In genomic region chr11:3421608-3422379, GRCh38 we compare ENCODE assay signal across 8 cellular contexts. TPM values are rescaled to one million over a fixed set of nuclear protein-coding genes. Genes with fewer than 3 reads are reported as not detected.
DNase-seq lines count a peak whose midpoint lies in the region; ATAC-seq and TF ChIP-seq lines count a peak whose summit lies in the region.
"Not testable (repeated sequence)": the region's sequence is repeated elsewhere in the genome, so short reads cannot be mapped to it uniquely, and the experiment has no call there.

No MANE protein-coding gene starts in this region.

- H3K36me3 ChIP-seq in SK-N-SH (replicated peaks in 1 of 2; ENCODE audit: control insufficient read depth in 1 of 2, insufficient read depth in 2 of 2, low read length in 1 of 2); esophagus muscularis mucosa; lung (ENCODE audit: control insufficient read depth in 2 of 2, insufficient read depth in 2 of 2, low read length in 2 of 2); vagina: not testable (repeated sequence)

- DNase-seq in GM12864 (ENCODE audit: low read depth); LNCaP clone FGC (ENCODE audit: low read depth); esophagus muscularis mucosa (ENCODE audit: extremely low spot score); lung (ENCODE audit: low spot score); vagina (ENCODE audit: extremely low spot score in 2 of 2): not testable (repeated sequence)
- DNase-seq in SK-N-SH (peak; percentile 16), skeletal muscle cell (ENCODE audit: low read depth) (peak; percentile 25)

- H3K4me3 Mint-ChIP-seq in activated naive CD8-positive, alpha-beta T cell: peak overlapping the region; percentile 87

- not testable (repeated sequence) for TF ChIP-seq CTCF in GM12864 (IDR thresholded peaks at IDR 0.05; ENCODE audit: low read depth, low read length, missing control alignments); LNCaP clone FGC (IDR thresholded peaks at IDR 0.05; ENCODE audit: control insufficient read depth, extremely low read depth, insufficient read depth); SK-N-SH (IDR thresholded peaks at IDR 0.05); esophagus muscularis mucosa (IDR thresholded peaks at IDR 0.05); lung (IDR thresholded peaks at IDR 0.05; ENCODE audit: control extremely low read depth, extremely low read depth); vagina (IDR thresholded peaks at IDR 0.05)

- ATAC-seq in lung (ENCODE audit: insufficient read depth, low FRiP score): not testable (repeated sequence)

- peak overlapping the region; percentile 85 for H3K27ac Mint-ChIP-seq in activated naive CD8-positive, alpha-beta T cell

- not testable (repeated sequence) for H3K4me1 ChIP-seq in SK-N-SH (ENCODE audit: control insufficient read depth in 1 of 2, insufficient read depth in 2 of 2, low read depth in 1 of 2, low read length in 1 of 2); lung (ENCODE audit: control insufficient read depth in 2 of 2, insufficient read depth in 2 of 2, low read length in 2 of 2)
- H3K4me1 ChIP-seq in esophagus muscularis mucosa (peaks cover 9 to 18% (median 11%) of the 10 kb centered on the region in 4 donors), vagina (peaks cover 11% of the 10 kb centered on the region)

- H3K4me1 Mint-ChIP-seq in activated naive CD8-positive, alpha-beta T cell (ENCODE audit: low read depth): peaks cover 16% of the 10 kb centered on the region

- CTCF ChIA-PET in SK-N-SH (lab: Yijun Ruan, JAX): interaction anchor here (1.6 kb wide), 1 partner anchor 81 kb away, joined by 8 read pairs; no protein-coding TSS in a partner anchor

- not testable (repeated sequence) for H3K9me3 ChIP-seq in SK-N-SH; esophagus muscularis mucosa; lung (ENCODE audit: control insufficient read depth in 2 of 2, insufficient read depth in 1 of 2, low read length in 1 of 2); vagina

- H3K4me2 ChIP-seq in SK-N-SH: peak overlapping the region; percentile 93

- H3K9me3 Mint-ChIP-seq in activated naive CD8-positive, alpha-beta T cell (ENCODE audit: low read depth): not testable (repeated sequence)

- H3K79me2 ChIP-seq in SK-N-SH (ENCODE audit: insufficient read depth): not testable (repeated sequence)

- not testable (repeated sequence) for TF ChIP-seq EP300 in SK-N-SH (IDR thresholded peaks at IDR 0.05; ENCODE audit: borderline replicate concordance in 1 of 2, low read depth in 1 of 2, low read length in 1 of 2); esophagus muscularis mucosa (IDR thresholded peaks at IDR 0.05)

- H3K27me3 Mint-ChIP-seq in activated naive CD8-positive, alpha-beta T cell: not testable (repeated sequence)

- POLR2A ChIA-PET in SK-N-SH (lab: Yijun Ruan, JAX): interaction anchor here (0.6 kb wide), 1 partner anchor 707 kb away, joined by 3 read pairs; no protein-coding TSS in a partner anchor

- H3K36me3 Mint-ChIP-seq in activated naive CD8-positive, alpha-beta T cell: not testable (repeated sequence)

- H3K4me3 ChIP-seq in GM12864 (ENCODE audit: low read depth, low read length): peak overlapping the region; percentile 57
- H3K4me3 ChIP-seq in LNCaP clone FGC (ENCODE audit: low read depth, low read length): peak overlapping the region; percentile 69
- H3K4me3 ChIP-seq in SK-N-SH (ENCODE audit: low read depth in 2 of 2, low read length in 1 of 2): peak overlapping the region; percentile 60 to 66
- H3K4me3 ChIP-seq in esophagus muscularis mucosa: peak overlapping the region; percentile 65 to 88 (median 80)
- H3K4me3 ChIP-seq in lung: peak overlapping the region; percentile 41
- H3K4me3 ChIP-seq in skeletal muscle cell (ENCODE audit: low read depth, low read length): peak overlapping the region; percentile 57
- peak overlapping the region; percentile 64 to 70 for H3K4me3 ChIP-seq in vagina

- intact Hi-C loops in esophagus muscularis mucosa (cut with DNase I): loop anchor here (10.0 kb wide), 1 partner anchor 47 kb away; the partner anchor contains the start of gene ZNF195
- intact Hi-C loops in vagina (cut with DNase I): not testable (repeated sequence)

- not testable (repeated sequence) for H3K9me2 ChIP-seq in SK-N-SH

- H3K9ac ChIP-seq in SK-N-SH: peak overlapping the region; percentile 64; the same call in 1 of the 2 replicates

- not testable (repeated sequence) for H3K27me3 ChIP-seq in SK-N-SH (ENCODE audit: insufficient read depth); esophagus muscularis mucosa; lung (ENCODE audit: control insufficient read depth, insufficient read depth); vagina

- not testable (repeated sequence) for H3K27ac ChIP-seq in SK-N-SH (ENCODE audit: low read depth in 2 of 2, low read length in 1 of 2)
- H3K27ac ChIP-seq in esophagus muscularis mucosa (replicated peaks in 1 of 4) (peak overlapping the region; percentile 83 to 85 (median 84)), lung (ENCODE audit: low read depth in 1 of 2, low read length in 1 of 2) (peak overlapping the region; percentile 49 to 68), vagina (peak overlapping the region; percentile 88)

- peak overlapping the region; percentile 84 for H2AFZ ChIP-seq in SK-N-SH (ENCODE audit: low read depth)

- WGBS in SK-N-SH (ENCODE audit: low lambda C conversion rate): 15% methylated on average over 13 of the region's 42 CpGs
- WGBS in esophagus muscularis mucosa: 18% methylated on average over 2 of the region's 42 CpGs
- 4% methylated on average over 39 to 42 of the region's 42 CpGs for WGBS in lung, 2 donors

- TF ChIP-seq POLR2A in esophagus muscularis mucosa (IDR thresholded peaks at IDR 0.05; ENCODE audit: low read depth); vagina (IDR thresholded peaks at IDR 0.05): not testable (repeated sequence)

- not testable (repeated sequence) for TF ChIP-seq RAD21 in SK-N-SH (IDR thresholded peaks at IDR 0.05; ENCODE audit: low read length)

- H3F3A ChIP-seq in SK-N-SH (replicated peaks; ENCODE audit: insufficient read depth): not testable (repeated sequence)

- not testable (repeated sequence) for H4K20me1 ChIP-seq in SK-N-SH (ENCODE audit: insufficient read depth)

TF ChIP-seq in SK-N-SH, 30 proteins besides CTCF, POLR2A, EP300 and RAD21:
- 0 out of 2 replicates have a peak, but pooled peaks have one; percentile 30 for TF ChIP-seq MAX (IDR thresholded peaks at IDR 0.05; ENCODE audit: low read depth)

RNA-seq across cellular contexts. Expression of gene ZNF195, which starts 42.8 kb away (rescaled TPM):
- polyA plus RNA-seq in SK-N-SH (2012; rRNA removed) (13.2 and 21.7 TPM in 2 replicates), lung (10 to 100 TPM; 13.2 to 16.4 TPM)
- polyA plus RNA-seq in SK-N-SH (2012; cell fraction: cytosol; rRNA removed): 16.3 and 16.4 TPM in 2 replicates
- 36.3 and 50.2 TPM in 2 replicates for polyA plus RNA-seq in SK-N-SH (2012; cell fraction: nucleus; rRNA removed)
- total RNA-seq in esophagus muscularis mucosa (10 to 100 TPM in 3 of 4 donors, 1 to 10 TPM in 1; 9.4 to 15.7 (median 12.5) TPM), lung (10 to 100 TPM; 22.9 to 29.6 TPM), vagina (13.0 TPM)
